Comparison of ENCODE assay signal across 10 cellular contexts in genomic region chr4:154349829-154350228, GRCh38.
DNase-seq lines count a peak whose midpoint lies in the region; ATAC-seq and TF ChIP-seq lines count a peak whose summit lies in the region.
"Had no signal": no experiment of that assay in that cellular context is flagged by ENCODE, and none has a peak within 500 bp of the region (broad histone marks: within the 10 kb centered on the region; RNA-seq: fewer than 3 reads in every experiment).

No MANE protein-coding gene starts in this region.

- intact Hi-C loops in activated CD8-positive, alpha-beta T cell treated with anti-CD3 and anti-CD28 coated beads for 36 hours (cut with micrococcal nuclease), result no loop called here

- peaks cover 9% of the 10 kb centered on the region for H3K27me3 Mint-ChIP-seq in activated CD8-positive, alpha-beta T cell treated with anti-CD3 and anti-CD28 coated beads for 36 hours
- H3K27me3 Mint-ChIP-seq in activated CD8-positive, alpha-beta T cell treated with anti-CD3 and anti-CD28 coated beads, Interleukin-2, amount 10 ng/mL, durations not matched to agents 7 days and 5 days (ENCODE audit: low read depth), result peaks cover 10% of the 10 kb centered on the region
- peaks cover 9% of the 10 kb centered on the region for H3K27me3 Mint-ChIP-seq in activated T-cell treated with anti-CD3 and anti-CD28 coated beads, Interleukin-2, amount 50 U/mL, for 4 hours (ENCODE audit: low read depth)

- no peak overlapping the region for H3K27ac Mint-ChIP-seq in activated CD8-positive, alpha-beta T cell treated with anti-CD3 and anti-CD28 coated beads for 36 hours
- no peak overlapping the region for H3K27ac Mint-ChIP-seq in activated CD8-positive, alpha-beta T cell treated with anti-CD3 and anti-CD28 coated beads, Interleukin-2, amount 10 ng/mL, durations not matched to agents 7 days and 5 days
- H3K27ac Mint-ChIP-seq: activated T-cell treated with anti-CD3 and anti-CD28 coated beads, Interleukin-2, amount 50 U/mL, for 24 hours had no signal

- H3K4me3 Mint-ChIP-seq in activated CD8-positive, alpha-beta T cell treated with anti-CD3 and anti-CD28 coated beads for 36 hours, result no peak overlapping the region
- H3K4me3 Mint-ChIP-seq in activated CD8-positive, alpha-beta T cell treated with anti-CD3 and anti-CD28 coated beads, Interleukin-2, amount 10 ng/mL, durations not matched to agents 7 days and 5 days, result no peak overlapping the region
- no peak overlapping the region for H3K4me3 Mint-ChIP-seq in activated T-cell treated with anti-CD3 and anti-CD28 coated beads, Interleukin-2, amount 50 U/mL, for 4 hours
- H3K4me3 Mint-ChIP-seq: activated T-cell treated with anti-CD3 and anti-CD28 coated beads, Interleukin-2, amount 50 U/mL, for 24 hours had no signal

- POLR2A ChIA-PET in activated CD8-positive, alpha-beta T cell treated with anti-CD3 and anti-CD28 coated beads for 36 hours (lab: Charles Lee), result interaction anchor here (0.6 kb wide), 1 partner anchor 170 kb away, joined by 4 read pairs; no protein-coding TSS in a partner anchor
- POLR2A ChIA-PET in activated CD8-positive, alpha-beta T cell treated with anti-CD3 and anti-CD28 coated beads, Interleukin-2, amount 10 ng/mL, durations not matched to agents 7 days and 5 days (lab: Charles Lee), result no interaction called here

- TF ChIP-seq CTCF in activated CD8-positive, alpha-beta T cell treated with anti-CD3 and anti-CD28 coated beads for 36 hours (IDR thresholded peaks at IDR 0.05), result peak; percentile 26
- TF ChIP-seq CTCF in epithelial cell of proximal tubule (conservative IDR thresholded peaks at IDR 0.05; ENCODE audit: low read depth, low read length), result peak; percentile 69
- peak in 2 of 6 experiments; percentile 7 to 20 for TF ChIP-seq CTCF in Peyer's patch (IDR thresholded peaks at IDR 0.05)

- no peaks in the 10 kb centered on the region for H3K9me3 Mint-ChIP-seq in activated CD8-positive, alpha-beta T cell treated with anti-CD3 and anti-CD28 coated beads for 36 hours
- no peaks in the 10 kb centered on the region for H3K9me3 Mint-ChIP-seq in activated CD8-positive, alpha-beta T cell treated with anti-CD3 and anti-CD28 coated beads, Interleukin-2, amount 10 ng/mL, durations not matched to agents 7 days and 5 days (ENCODE audit: insufficient read depth)
- H3K9me3 Mint-ChIP-seq in activated T-cell treated with anti-CD3 and anti-CD28 coated beads, Interleukin-2, amount 50 U/mL, for 4 hours, result no peaks in the 10 kb centered on the region
- H3K9me3 Mint-ChIP-seq: activated T-cell treated with anti-CD3 and anti-CD28 coated beads, Interleukin-2, amount 50 U/mL, for 24 hours had no signal

- no peaks in the 10 kb centered on the region for H3K36me3 Mint-ChIP-seq in activated CD8-positive, alpha-beta T cell treated with anti-CD3 and anti-CD28 coated beads for 36 hours (ENCODE audit: low read depth)
- no peaks in the 10 kb centered on the region for H3K36me3 Mint-ChIP-seq in activated CD8-positive, alpha-beta T cell treated with anti-CD3 and anti-CD28 coated beads, Interleukin-2, amount 10 ng/mL, durations not matched to agents 7 days and 5 days (ENCODE audit: low read depth)
- H3K36me3 Mint-ChIP-seq in activated T-cell treated with anti-CD3 and anti-CD28 coated beads, Interleukin-2, amount 50 U/mL, for 4 hours (ENCODE audit: insufficient read depth), result no peaks in the 10 kb centered on the region

- no peak overlapping the region for H3K4me3 ChIP-seq in epithelial cell of proximal tubule (ENCODE audit: low read depth, low read length)
- H3K4me3 ChIP-seq in Peyer's patch, result no peak overlapping the region

- H3K36me3 ChIP-seq in Peyer's patch, result no peaks in the 10 kb centered on the region

- no peaks in the 10 kb centered on the region for H3K9me3 ChIP-seq in Peyer's patch

- CTCF ChIA-PET in activated CD8-positive, alpha-beta T cell treated with anti-CD3 and anti-CD28 coated beads for 36 hours (lab: Charles Lee), result interaction anchor here (0.7 to 2.3 kb wide), 2 partner anchors 19 to 153 kb away, joined by 4 to 6 read pairs; no protein-coding TSS in a partner anchor
- CTCF ChIA-PET in activated CD8-positive, alpha-beta T cell treated with anti-CD3 and anti-CD28 coated beads, Interleukin-2, amount 10 ng/mL, durations not matched to agents 7 days and 5 days (lab: Charles Lee), result interaction anchor here (1.3 to 1.4 kb wide), 2 partner anchors 17 to 702 kb away, joined by 3 read pairs; no protein-coding TSS in a partner anchor

- no peak for TF ChIP-seq POLR2A in Peyer's patch (IDR thresholded peaks at IDR 0.05)

- no peak for DNase-seq in activated CD8-positive, alpha-beta T cell treated with anti-CD3 and anti-CD28 coated beads for 36 hours
- DNase-seq in activated CD8-positive, alpha-beta T cell treated with anti-CD3 and anti-CD28 coated beads, Interleukin-2, amount 10 ng/mL, durations not matched to agents 7 days and 5 days, result no peak
- DNase-seq in NAMALWA (ENCODE audit: low spot score) (peak; percentile 47), epithelial cell of proximal tubule (ENCODE audit: low read depth) (no peak), Peyer's patch (no peak)
- DNase-seq in stimulated activated naive CD4-positive, alpha-beta T cell treated with Interleukin-2 at 50 U/mL for 16 hours (lab: John Stamatoyannopoulos, UW), result no peak
- DNase-seq in activated T-cell treated with anti-CD3 and anti-CD28 coated beads, Interleukin-2, amount 50 U/mL, for 4 hours, result no peak
- DNase-seq: activated T-cell treated with anti-CD3 and anti-CD28 coated beads, Interleukin-2, amount 50 U/mL, for 24 hours; NCI-H748 treated with DMSO at 0.1 percent for 48 hours had no signal

- no peaks in the 10 kb centered on the region for H3K4me1 ChIP-seq in Peyer's patch

- H3K27me3 ChIP-seq in Peyer's patch, result no peaks in the 10 kb centered on the region

- H3K4me1 Mint-ChIP-seq in activated CD8-positive, alpha-beta T cell treated with anti-CD3 and anti-CD28 coated beads for 36 hours (ENCODE audit: low read depth), result no peaks in the 10 kb centered on the region
- no peaks in the 10 kb centered on the region for H3K4me1 Mint-ChIP-seq in activated CD8-positive, alpha-beta T cell treated with anti-CD3 and anti-CD28 coated beads, Interleukin-2, amount 10 ng/mL, durations not matched to agents 7 days and 5 days (ENCODE audit: low read depth)
- no peaks in the 10 kb centered on the region for H3K4me1 Mint-ChIP-seq in activated T-cell treated with anti-CD3 and anti-CD28 coated beads, Interleukin-2, amount 50 U/mL, for 4 hours (ENCODE audit: low read depth)

- no peak for ATAC-seq in activated CD8-positive, alpha-beta T cell treated with anti-CD3 and anti-CD28 coated beads for 36 hours
- no peak for ATAC-seq in activated CD8-positive, alpha-beta T cell treated with anti-CD3 and anti-CD28 coated beads, Interleukin-2, amount 10 ng/mL, durations not matched to agents 7 days and 5 days
- no peak for ATAC-seq in GM19452 (IDR thresholded peaks at IDR 0.05; ENCODE audit: unreplicated experiment)
- no peak for ATAC-seq in activated T-cell treated with anti-CD3 and anti-CD28 coated beads, Interleukin-2, amount 50 U/mL, for 4 hours

- H3K27ac ChIP-seq in Peyer's patch, result no peak overlapping the region
